Comparison of ENCODE assay signal across 8 cellular contexts in the genomic region with DNA sequence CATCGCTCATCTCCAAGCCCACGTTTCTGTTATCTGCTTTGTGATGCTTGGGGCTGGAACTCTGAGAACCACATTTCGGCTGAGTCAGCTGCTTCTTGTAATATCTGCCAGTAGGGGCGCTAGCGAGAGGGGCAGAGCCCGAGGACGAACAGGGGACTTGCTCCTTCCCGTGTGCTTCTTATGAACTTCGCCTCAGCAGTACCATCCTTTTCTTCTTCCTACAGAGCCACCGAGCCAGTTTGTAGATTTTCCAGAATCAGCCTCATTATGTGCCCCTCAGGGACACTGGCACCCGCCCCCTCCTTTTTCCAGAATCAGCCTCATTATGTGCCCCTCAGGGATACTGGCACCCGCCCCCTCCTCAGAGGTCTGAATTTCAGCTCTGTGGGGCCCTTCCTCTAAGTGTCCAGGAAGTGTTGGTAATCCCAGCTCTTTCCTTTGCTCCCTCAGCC.
DNase-seq lines count a peak whose midpoint lies in the region; ATAC-seq, FAIRE-seq and TF ChIP-seq lines count a peak whose summit lies in the region.

No MANE protein-coding gene starts in this region.

- H3K27me3 ChIP-seq in DND-41 (ENCODE audit: insufficient read depth, low read length, poor library complexity) = peaks cover 4% of the 10 kb centered on the region
- no peaks in the 10 kb centered on the region for H3K27me3 ChIP-seq in astrocyte (ENCODE audit: insufficient read depth, low read length)

- H3K4me2 ChIP-seq in DND-41 (ENCODE audit: insufficient read depth, low read length) (no peak overlapping the region), astrocyte (ENCODE audit: low read length) (no peak overlapping the region)

- H3K4me1 ChIP-seq in DND-41 (ENCODE audit: insufficient read depth, low read length) (no peaks in the 10 kb centered on the region), astrocyte (ENCODE audit: insufficient read depth, low read length) (no peaks in the 10 kb centered on the region)

- no peak overlapping the region for H2AFZ ChIP-seq in DND-41 (ENCODE audit: low read depth, low read length)
- H2AFZ ChIP-seq in astrocyte (ENCODE audit: low read depth, low read length) = no peak overlapping the region

- TF ChIP-seq CTCF in DND-41 (IDR thresholded peaks at IDR 0.05; ENCODE audit: borderline replicate concordance, extremely low read depth, low read length, poor library complexity, severe bottlenecking) (peak; percentile 86), astrocyte (IDR thresholded peaks at IDR 0.05; ENCODE audit: insufficient read depth, low read depth, low read length) (peak; percentile 35)

- DNase-seq in DND-41 (peak; percentile 72), HS-5 (ENCODE audit: low read depth) (peak; percentile 3), T-cell (peak; percentile 9 to 63 (median 42)), astrocyte (ENCODE audit: low read depth) (no peak), islet precursor cell (peak; percentile 85), 8988T (no peak)
- peak; percentile 19 for DNase-seq in stimulated activated CD8-positive, alpha-beta memory T cell treated with anti-CD3 and anti-CD28 coated beads, Interleukin-12 subunit alpha, Interleukin-12 subunit beta, amount 100 ng/mL, for 1 hour (ENCODE audit: low read depth)

- H3K79me2 ChIP-seq in DND-41 (ENCODE audit: insufficient read depth, low read length) (no peaks in the 10 kb centered on the region), astrocyte (ENCODE audit: insufficient read depth, low read length) (no peaks in the 10 kb centered on the region)

- H3K9me3 ChIP-seq in DND-41 (ENCODE audit: insufficient read depth, low read length, severe bottlenecking) (no peaks in the 10 kb centered on the region), astrocyte (ENCODE audit: insufficient read depth, low read depth, low read length) (no peaks in the 10 kb centered on the region)

- POLR2A ChIA-PET in T-cell (lab: Charles Lee) = no interaction called here

- H3K4me3 ChIP-seq in DND-41 (ENCODE audit: low read depth in 1 of 2, low read length in 2 of 2) (no peak overlapping the region), astrocyte (ENCODE audit: insufficient read depth, low read depth, low read length) (no peak overlapping the region)

- H3K4me3 Mint-ChIP-seq in T-cell (no peak overlapping the region), astrocyte (ENCODE audit: unreplicated experiment) (no peak overlapping the region)

- H3K36me3 ChIP-seq in DND-41 (ENCODE audit: insufficient read depth, low read length) (no peaks in the 10 kb centered on the region), astrocyte (ENCODE audit: insufficient read depth, low read length) (no peaks in the 10 kb centered on the region)

- H3K36me3 Mint-ChIP-seq in T-cell = no peaks in the 10 kb centered on the region
- no peaks in the 10 kb centered on the region for H3K36me3 Mint-ChIP-seq in astrocyte (ENCODE audit: low read depth, unreplicated experiment)

- H3K4me1 Mint-ChIP-seq in T-cell = peaks cover 5 to 10% (median 5%) of the 10 kb centered on the region in 3 donors
- H3K4me1 Mint-ChIP-seq in astrocyte (ENCODE audit: low read depth, unreplicated experiment) = peaks cover 2% of the 10 kb centered on the region

- H3K9ac ChIP-seq in DND-41 (ENCODE audit: low read depth, low read length) (no peak overlapping the region), astrocyte (ENCODE audit: low read length) (no peak overlapping the region)

- H3K27ac ChIP-seq in DND-41 (ENCODE audit: low read length) = no peak overlapping the region
- no peak overlapping the region for H3K27ac ChIP-seq in astrocyte (ENCODE audit: low read depth, low read length)

- no peaks in the 10 kb centered on the region for H4K20me1 ChIP-seq in DND-41 (ENCODE audit: insufficient read depth, low read length)
- no peaks in the 10 kb centered on the region for H4K20me1 ChIP-seq in astrocyte (ENCODE audit: insufficient read depth, low read length)

- H3K27ac Mint-ChIP-seq in T-cell = no peak overlapping the region
- no peak overlapping the region for H3K27ac Mint-ChIP-seq in astrocyte (ENCODE audit: unreplicated experiment)

- no peak for FAIRE-seq in astrocyte (lab: Jason Lieb, UNC)

- H3K9me3 Mint-ChIP-seq in T-cell (no peaks in the 10 kb centered on the region), astrocyte (ENCODE audit: unreplicated experiment) (no peaks in the 10 kb centered on the region)

- CTCF ChIA-PET in T-cell (lab: Charles Lee) = interaction anchor here (0.6 to 1.2 kb wide), 11 partner anchors 14 to 501 kb away, joined by 3 to 7 read pairs (median 3); no protein-coding TSS in a partner anchor

- peak; percentile 95 for ATAC-seq in DND-41 (ENCODE audit: insufficient read depth, low read depth)
- ATAC-seq in GM19468 (IDR thresholded peaks at IDR 0.05; ENCODE audit: extremely low read depth, unreplicated experiment) = peak; percentile 51
- ATAC-seq in T-cell (replicated peaks in 1 of 4) = peak; percentile 40 to 70 (median 56)

- peaks cover 11 to 16% of the 10 kb centered on the region in 2 donors for H3K27me3 Mint-ChIP-seq in T-cell
- H3K27me3 Mint-ChIP-seq in astrocyte (ENCODE audit: low read depth, unreplicated experiment) = peaks cover 19% of the 10 kb centered on the region

Comparison
In these comparisons a context has a peak if more than half of its experiments do, and no peak if none do; other contexts are left out.
1. DNase-seq: peak in DND-41 (single experiment), HS-5 (single experiment), T-cell (34 of 34), islet precursor cell (single experiment) and stimulated activated CD8-positive, alpha-beta memory T cell treated with anti-CD3 and anti-CD28 coated beads, Interleukin-12 subunit alpha, Interleukin-12 subunit beta, amount 100 ng/mL, for 1 hour (single experiment); none in astrocyte (single experiment) and 8988T (single experiment).
2. Peak in every context shown above with its lines, with median percentiles within 50 percentile points of each other: ATAC-seq.